In genomic region chr19:11197291-11198174, GRCh38 we compare ENCODE assay signal across 8 cellular contexts. TPM values are rescaled to one million over a fixed set of nuclear protein-coding genes. Genes with fewer than 3 reads are reported as not detected.
DNase-seq lines count a peak whose midpoint lies in the region; ATAC-seq and TF ChIP-seq lines count a peak whose summit lies in the region.

Gene KANK2, minus strand, starts transcription at chr19:11197545. Its CDS starts 3,034 bp downstream, at chr19:11194511.

- TF ChIP-seq CTCF in HFF-Myc (IDR thresholded peaks at IDR 0.05; ENCODE audit: low read depth, low read length, missing control alignments): no peak
- TF ChIP-seq CTCF in psoas muscle (IDR thresholded peaks at IDR 0.05): no peak

- DNase-seq in GM04504 (ENCODE audit: low read depth): peak; percentile 61
- no peak for DNase-seq in HFF-Myc (ENCODE audit: extremely low read depth, low read depth)
- DNase-seq in NCI-H1092 treated with DMSO at 0.1 percent for 48 hours (lab: John Stamatoyannopoulos, UW): peak; percentile 48
- DNase-seq in T-helper 2 cell: peak; percentile 53 to 70 (median 58)
- DNase-seq in anterior cingulate cortex (lab: John Stamatoyannopoulos, UW): peak in 57 of 58 donors; percentile 26 to 91 (median 73)
- peak; percentile 93 for DNase-seq in left ventricle myocardium superior
- peak; percentile 86 to 88 for DNase-seq in psoas muscle
- DNase-seq in ureter (ENCODE audit: low spot score): peak; percentile 89

- peak; percentile 88 for ATAC-seq in left ventricle myocardium superior
- peak; percentile 86 to 94 (median 92) for ATAC-seq in psoas muscle

- peak within 1 kb of the TSS; percentile 79 for H3K4me3 ChIP-seq in HFF-Myc (replicated peaks; ENCODE audit: low read depth, low read length)
- H3K4me3 ChIP-seq in psoas muscle: peak within 1 kb of the TSS; percentile 76

- 1 to 2% (median 1%) methylated on average over 44 to 78 of the region's 78 CpGs for WGBS in psoas muscle, 3 donors

- peaks cover 0 to 22% of the 10 kb centered on the region in 2 donors for H3K36me3 ChIP-seq in psoas muscle (ENCODE audit: insufficient read depth in 1 of 2, low read depth in 1 of 2)

- peaks cover 16% of the 10 kb centered on the region for H3K4me1 ChIP-seq in psoas muscle

- H3K9me3 ChIP-seq in psoas muscle: no peaks in the 10 kb centered on the region

- intact Hi-C loops in left ventricle myocardium superior (cut with micrococcal nuclease): no loop called here
- intact Hi-C loops in psoas muscle (cut with DNase I): no loop called here

- H3K27me3 ChIP-seq in psoas muscle (ENCODE audit: insufficient read depth in 3 of 3, low read length in 2 of 3): no peaks in the 10 kb centered on the region

- peak within 1 kb of the TSS; percentile 84 for H3K27ac ChIP-seq in psoas muscle

RNA-seq across cellular contexts. Expression of gene KANK2, which starts in this region (rescaled TPM):
- total RNA-seq in left ventricle myocardium superior: 471 TPM
- 100 to 1,000 TPM in 1 of 4 donors, 10 to 100 TPM in 3; 44.0 to 103 (median 68.0) TPM for total RNA-seq in psoas muscle
- 10 to 100 TPM; 23.7 to 29.9 (median 25.8) TPM for polyA plus RNA-seq in psoas muscle
- total RNA-seq in ureter: 170 TPM
